Comparison of ENCODE assay signal across 23 cellular contexts in the genomic region with DNA sequence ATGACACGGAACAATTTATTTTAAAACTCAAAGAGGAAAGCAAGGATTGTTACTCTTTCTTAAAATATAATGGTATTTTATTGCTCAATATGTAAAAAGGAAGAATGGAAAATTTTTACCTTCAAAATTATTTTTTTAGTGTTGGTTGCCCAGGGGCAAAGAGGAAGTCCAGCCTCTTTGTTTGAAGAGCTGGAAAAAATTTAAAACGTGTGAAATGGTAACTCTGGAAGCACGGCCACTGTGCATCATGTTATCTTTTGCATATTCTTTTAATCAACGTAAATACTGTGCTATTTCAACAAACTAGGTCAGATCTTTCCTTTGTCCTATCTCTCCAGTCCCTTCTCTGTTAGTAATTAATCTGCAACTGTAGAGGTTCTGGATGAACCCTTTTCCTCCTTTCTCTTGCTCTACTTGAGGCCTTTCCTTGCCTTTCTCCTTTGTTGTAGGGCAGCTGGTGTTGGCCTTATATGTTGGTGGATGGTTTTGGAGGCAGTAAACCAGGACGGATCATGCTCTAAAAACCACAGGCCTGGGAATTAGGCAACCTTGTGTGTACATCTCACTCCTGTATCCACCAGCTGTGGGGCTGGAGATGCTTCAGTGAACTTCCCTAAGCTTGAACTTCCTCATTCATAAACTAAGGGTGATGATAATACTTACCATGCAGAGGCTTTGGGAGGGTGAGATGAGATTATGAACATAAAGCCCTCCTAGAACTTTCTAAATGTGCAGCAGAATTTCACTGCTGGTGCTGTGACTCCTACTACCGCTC.
DNase-seq lines count a peak whose midpoint lies in the region; ATAC-seq and TF ChIP-seq lines count a peak whose summit lies in the region.
"Had no signal": no experiment of that assay in that cellular context is flagged by ENCODE, and none has a peak within 500 bp of the region (broad histone marks: within the 10 kb centered on the region; RNA-seq: fewer than 3 reads in every experiment).

No MANE protein-coding gene starts in this region.

- TF ChIP-seq CTCF in AG04450 (IDR thresholded peaks at IDR 0.05; ENCODE audit: low read depth, low read length), result no peak
- no peak for TF ChIP-seq CTCF in HL-60 (IDR thresholded peaks at IDR 0.05; ENCODE audit: insufficient read depth, low read length)
- TF ChIP-seq CTCF in OCI-LY1 (IDR thresholded peaks at IDR 0.05; ENCODE audit: low read length), result no peak
- TF ChIP-seq CTCF in PC-3 (conservative IDR thresholded peaks at IDR 0.05; ENCODE audit: low read depth, low read length), result no peak

- H3K79me2 ChIP-seq in OCI-LY1 (ENCODE audit: insufficient read depth, low read length), result no peaks in the 10 kb centered on the region
- H3K79me2 ChIP-seq in PC-3 (ENCODE audit: low read length), result no peaks in the 10 kb centered on the region

- BruUV-seq in PC-3 (replicated peaks; lab: Mats Ljungman, UMichigan), result no TSS peak

- H4K20me1 ChIP-seq in OCI-LY1 (ENCODE audit: insufficient read depth, low read length), result no peaks in the 10 kb centered on the region
- H4K20me1 ChIP-seq in PC-3 (ENCODE audit: low read length), result no peaks in the 10 kb centered on the region

- DNase-seq in AG04450 (ENCODE audit: low read depth, low spot score) (peak; percentile 8), HL-60 (ENCODE audit: low read depth in 1 of 2, low spot score in 1 of 2) (peak; percentile 49 to 90), glomerular visceral epithelial cell (ENCODE audit: extremely low spot score) (peak; percentile 92), immature natural killer cell (no peak), PC-3 (no peak)
- no peak for DNase-seq in activated CD4-positive, alpha-beta memory T cell treated with anti-CD3 and anti-CD28 coated beads, Interleukin-2, amount 10 ng/mL, durations not matched to agents 7 days and 5 days
- no peak for DNase-seq in activated T-cell treated with anti-CD3 and anti-CD28 coated beads, Interleukin-2, amount 50 U/mL, for 4 hours
- DNase-seq: activated CD8-positive, alpha-beta memory T cell treated with anti-CD3 and anti-CD28 coated beads, Interleukin-2, amount 50 U/mL, for 4 hours; activated naive CD4-positive, alpha-beta T cell treated with anti-CD3 and anti-CD28 coated beads, Interleukin-2, amount 50 U/mL, for 16 hours; GOT3; hypothalamus; left ventricle myocardium inferior; NCI-H1436 treated with DMSO at 0.1 percent for 48 hours; PC-9; stimulated activated CD4-positive, alpha-beta T cell treated with anti-CD3 and anti-CD28 coated beads, Interleukin-2, amount 100 ng/mL, for 48 hours; stimulated activated CD8-positive, alpha-beta memory T cell treated with anti-CD3 and anti-CD28 coated beads, Interleukin-4, amount 100 ng/mL, for 48 hours; SW 1271 had no signal

- H3K4me1 ChIP-seq in OCI-LY1 (ENCODE audit: insufficient read depth, low read length, severe bottlenecking), result peaks cover 59% of the 10 kb centered on the region
- H3K4me1 ChIP-seq in PC-3 (ENCODE audit: insufficient read depth, low read length), result no peaks in the 10 kb centered on the region

- H3K27ac ChIP-seq in AG04450 (ENCODE audit: low read depth, low read length), result no peak overlapping the region
- peak overlapping the region; percentile 35 for H3K27ac ChIP-seq in HL-60 (replicated peaks)
- H3K27ac ChIP-seq in OCI-LY1 (ENCODE audit: low read depth, low read length, poor library complexity, severe bottlenecking), result peak overlapping the region; percentile 65
- no peak overlapping the region for H3K27ac ChIP-seq in PC-3 (ENCODE audit: low read length)
- H3K27ac ChIP-seq: body of pancreas, left ventricle myocardium inferior, PC-9, thoracic aorta had no signal

- POLR2A ChIA-PET in AG04450 (lab: Yijun Ruan, JAX) (no interaction called here), PC-3 (lab: Charles Lee; ENCODE audit: unreplicated experiment) (no interaction called here)
- POLR2A ChIA-PET in activated CD4-positive, alpha-beta memory T cell treated with anti-CD3 and anti-CD28 coated beads, Interleukin-2, amount 10 ng/mL, durations not matched to agents 7 days and 5 days (lab: Charles Lee), result no interaction called here

- no peaks in the 10 kb centered on the region for H3F3A ChIP-seq in OCI-LY1 (ENCODE audit: insufficient read depth, low read length)
- no peaks in the 10 kb centered on the region for H3F3A ChIP-seq in PC-3 (ENCODE audit: low read length, unreplicated experiment)

- H3K36me3 Mint-ChIP-seq in immature natural killer cell, result no peaks in the 10 kb centered on the region
- H3K36me3 Mint-ChIP-seq in activated CD4-positive, alpha-beta memory T cell treated with anti-CD3 and anti-CD28 coated beads, Interleukin-2, amount 10 ng/mL, durations not matched to agents 7 days and 5 days (ENCODE audit: low read depth), result no peaks in the 10 kb centered on the region
- no peaks in the 10 kb centered on the region for H3K36me3 Mint-ChIP-seq in activated T-cell treated with anti-CD3 and anti-CD28 coated beads, Interleukin-2, amount 50 U/mL, for 4 hours (ENCODE audit: insufficient read depth)
- H3K36me3 Mint-ChIP-seq: natural killer cell treated with Interleukin-12 subunit alpha and Interleukin-12 subunit beta and Interleukin-15 and Interleukin-18, amount 100 ng/mL, for 72 hours had no signal

- H3K4me1 Mint-ChIP-seq in immature natural killer cell, result no peaks in the 10 kb centered on the region
- no peaks in the 10 kb centered on the region for H3K4me1 Mint-ChIP-seq in activated CD4-positive, alpha-beta memory T cell treated with anti-CD3 and anti-CD28 coated beads, Interleukin-2, amount 10 ng/mL, durations not matched to agents 7 days and 5 days
- no peaks in the 10 kb centered on the region for H3K4me1 Mint-ChIP-seq in activated T-cell treated with anti-CD3 and anti-CD28 coated beads, Interleukin-2, amount 50 U/mL, for 4 hours (ENCODE audit: low read depth)

- peaks cover 1 to 4% (median 2%) of the 10 kb centered on the region in 3 donors for H3K27me3 Mint-ChIP-seq in immature natural killer cell (ENCODE audit: low read depth in 3 of 3)
- peaks cover under 1% of the 10 kb centered on the region for H3K27me3 Mint-ChIP-seq in activated CD4-positive, alpha-beta memory T cell treated with anti-CD3 and anti-CD28 coated beads, Interleukin-2, amount 10 ng/mL, durations not matched to agents 7 days and 5 days
- peaks cover 1% of the 10 kb centered on the region for H3K27me3 Mint-ChIP-seq in activated T-cell treated with anti-CD3 and anti-CD28 coated beads, Interleukin-2, amount 50 U/mL, for 4 hours (ENCODE audit: low read depth)
- H3K27me3 Mint-ChIP-seq: dendritic cell treated with granulocyte-macrophage colony-stimulating factor and Interleukin-4, amounts not matched to agents 40 ng/mL and 50 ng/mL, for 4 days had no signal

- CTCF ChIA-PET in AG04450 (lab: Charles Lee) (no interaction called here), PC-3 (lab: Charles Lee) (no interaction called here)
- CTCF ChIA-PET in activated CD4-positive, alpha-beta memory T cell treated with anti-CD3 and anti-CD28 coated beads, Interleukin-2, amount 10 ng/mL, durations not matched to agents 7 days and 5 days (lab: Charles Lee), result no interaction called here

- no peak overlapping the region for H2AFZ ChIP-seq in OCI-LY1 (ENCODE audit: low read length)
- H2AFZ ChIP-seq in PC-3 (ENCODE audit: low read length), result no peak overlapping the region
- H2AFZ ChIP-seq: PC-9 had no signal

- H3K4me2 ChIP-seq in OCI-LY1 (ENCODE audit: low read length) (peak overlapping the region; percentile 4; the same call in 1 of the 2 replicates), PC-3 (ENCODE audit: low read length) (no peak overlapping the region)
- H3K4me2 ChIP-seq: PC-9 had no signal

- no peaks in the 10 kb centered on the region for H3K27me3 ChIP-seq in AG04450 (ENCODE audit: control insufficient read depth, insufficient read depth, low read length)
- H3K27me3 ChIP-seq in HL-60 (ENCODE audit: insufficient read depth, poor library complexity, severe bottlenecking), result no peaks in the 10 kb centered on the region
- H3K27me3 ChIP-seq in OCI-LY1 (ENCODE audit: insufficient read depth, low read length), result no peaks in the 10 kb centered on the region
- H3K27me3 ChIP-seq in PC-3 (ENCODE audit: low read length), result no peaks in the 10 kb centered on the region
- H3K27me3 ChIP-seq: body of pancreas had no signal

- ATAC-seq in activated T-cell treated with anti-CD3 and anti-CD28 coated beads, Interleukin-2, amount 50 U/mL, for 4 hours, result no peak
- no peak for ATAC-seq in PC-3
- ATAC-seq: body of pancreas; HepG2; natural killer cell treated with Interleukin-12 subunit alpha and Interleukin-12 subunit beta and Interleukin-15 and Interleukin-18, amount 100 ng/mL, for 72 hours had no signal

- H3K27ac Mint-ChIP-seq in immature natural killer cell, result no peak overlapping the region
- no peak overlapping the region for H3K27ac Mint-ChIP-seq in activated CD4-positive, alpha-beta memory T cell treated with anti-CD3 and anti-CD28 coated beads, Interleukin-2, amount 10 ng/mL, durations not matched to agents 7 days and 5 days
- H3K27ac Mint-ChIP-seq: dendritic cell treated with granulocyte-macrophage colony-stimulating factor and Interleukin-4, amounts not matched to agents 40 ng/mL and 50 ng/mL, for 4 days; natural killer cell treated with Interleukin-12 subunit alpha and Interleukin-12 subunit beta and Interleukin-15 and Interleukin-18, amount 100 ng/mL, for 72 hours had no signal

- H3K36me3 ChIP-seq in OCI-LY1 (ENCODE audit: insufficient read depth, low read length), result no peaks in the 10 kb centered on the region
- no peaks in the 10 kb centered on the region for H3K36me3 ChIP-seq in PC-3 (ENCODE audit: low read depth, low read length)
- H3K36me3 ChIP-seq: left ventricle myocardium inferior, thoracic aorta had no signal

- H3K9me2 ChIP-seq in OCI-LY1 (ENCODE audit: low read depth, low read length) (no peaks in the 10 kb centered on the region), PC-3 (replicated peaks; ENCODE audit: low read length) (no peaks in the 10 kb centered on the region)

- H3K4me3 Mint-ChIP-seq in immature natural killer cell, result no peak overlapping the region
- no peak overlapping the region for H3K4me3 Mint-ChIP-seq in activated CD4-positive, alpha-beta memory T cell treated with anti-CD3 and anti-CD28 coated beads, Interleukin-2, amount 10 ng/mL, durations not matched to agents 7 days and 5 days
- no peak overlapping the region for H3K4me3 Mint-ChIP-seq in activated T-cell treated with anti-CD3 and anti-CD28 coated beads, Interleukin-2, amount 50 U/mL, for 4 hours
- H3K4me3 Mint-ChIP-seq: dendritic cell treated with granulocyte-macrophage colony-stimulating factor and Interleukin-4, amounts not matched to agents 40 ng/mL and 50 ng/mL, for 4 days; natural killer cell treated with Interleukin-12 subunit alpha and Interleukin-12 subunit beta and Interleukin-15 and Interleukin-18, amount 100 ng/mL, for 72 hours had no signal

- peaks cover 0 to 4% (median 0%) of the 10 kb centered on the region in 6 donors for H3K9me3 Mint-ChIP-seq in immature natural killer cell
- H3K9me3 Mint-ChIP-seq in activated CD4-positive, alpha-beta memory T cell treated with anti-CD3 and anti-CD28 coated beads, Interleukin-2, amount 10 ng/mL, durations not matched to agents 7 days and 5 days, result no peaks in the 10 kb centered on the region
- no peaks in the 10 kb centered on the region for H3K9me3 Mint-ChIP-seq in activated T-cell treated with anti-CD3 and anti-CD28 coated beads, Interleukin-2, amount 50 U/mL, for 4 hours
- H3K9me3 Mint-ChIP-seq: dendritic cell treated with granulocyte-macrophage colony-stimulating factor and Interleukin-4, amounts not matched to agents 40 ng/mL and 50 ng/mL, for 4 days; natural killer cell treated with Interleukin-12 subunit alpha and Interleukin-12 subunit beta and Interleukin-15 and Interleukin-18, amount 100 ng/mL, for 72 hours had no signal

- H3K9me3 ChIP-seq in AG04450 (ENCODE audit: control insufficient read depth, insufficient read depth, low read length) (no peaks in the 10 kb centered on the region), OCI-LY1 (ENCODE audit: low read length) (no peaks in the 10 kb centered on the region), PC-3 (ENCODE audit: low read length) (no peaks in the 10 kb centered on the region)
- H3K9me3 ChIP-seq: body of pancreas, left ventricle myocardium inferior, thoracic aorta had no signal

- no peak overlapping the region for H3K4me3 ChIP-seq in AG04450 (ENCODE audit: low read depth, low read length)
- H3K4me3 ChIP-seq in HL-60 (replicated peaks; ENCODE audit: insufficient read depth, low read length), result no peak overlapping the region
- H3K4me3 ChIP-seq in OCI-LY1 (ENCODE audit: low read depth, low read length, poor library complexity, severe bottlenecking), result no peak overlapping the region
- H3K4me3 ChIP-seq in PC-3 (ENCODE audit: low read length), result no peak overlapping the region
- H3K4me3 ChIP-seq: body of pancreas, left ventricle myocardium inferior, PC-9, thoracic aorta had no signal

- intact Hi-C loops in PC-3 (cut with micrococcal nuclease), result no loop called here

- no peak overlapping the region for H3K9ac ChIP-seq in OCI-LY1 (ENCODE audit: low read length)
- no peak overlapping the region for H3K9ac ChIP-seq in PC-3 (ENCODE audit: low read length)

Comparison
In these comparisons a context has a peak if more than half of its experiments do, and no peak if none do; other contexts are left out.
1. DNase-seq: peak in AG04450 (single experiment), HL-60 (2 of 2) and glomerular visceral epithelial cell (single experiment); none in immature natural killer cell (0 of 3), activated CD4-positive, alpha-beta memory T cell treated with anti-CD3 and anti-CD28 coated beads, Interleukin-2, amount 10 ng/mL, durations not matched to agents 7 days and 5 days (single experiment), activated T-cell treated with anti-CD3 and anti-CD28 coated beads, Interleukin-2, amount 50 U/mL, for 4 hours (single experiment) and PC-3 (single experiment).
2. H3K27ac ChIP-seq: peak in HL-60 (single experiment) and OCI-LY1 (single experiment); none in AG04450 (single experiment) and PC-3 (single experiment).